Comparison of ENCODE assay signal across 1 cellular context in the genomic region with DNA sequence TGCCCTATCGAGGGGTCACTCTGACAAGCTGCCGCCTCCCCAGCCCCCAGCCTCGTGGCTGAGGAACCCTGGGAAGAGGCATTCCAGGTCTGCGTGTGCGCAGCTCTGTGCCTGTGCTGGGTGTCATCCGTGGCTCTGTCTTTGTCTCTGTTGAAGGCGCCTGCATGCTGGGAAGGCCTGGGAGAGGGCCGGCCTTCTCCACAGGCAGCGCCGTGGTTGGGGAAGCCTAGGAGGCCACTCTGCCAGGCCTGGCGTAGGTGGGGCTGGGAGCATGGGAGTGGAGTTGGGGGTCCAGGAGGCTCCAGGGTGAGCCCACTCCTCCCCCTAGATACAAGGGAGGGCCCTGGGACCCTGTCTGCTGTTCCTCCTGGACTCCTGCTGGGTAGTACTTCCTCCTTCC.
TF ChIP-seq lines count a peak whose summit lies in the region.

No MANE protein-coding gene starts in this region.

TF ChIP-seq in H1, 55 proteins besides CTCF, POLR2A, EP300 and RAD21:
- TF ChIP-seq BCL11A (IDR thresholded peaks at IDR 0.05; ENCODE audit: low read depth in 2 of 2, low read length in 2 of 2) (no peak), NRF1 (IDR thresholded peaks at IDR 0.05; ENCODE audit: low read depth, low read length) (no peak), SAP30 (IDR thresholded peaks at IDR 0.05; ENCODE audit: insufficient read depth, insufficient replicate concordance, low read length) (no peak), CHD2 (IDR thresholded peaks at IDR 0.05; ENCODE audit: low read length) (no peak), NANOG (IDR thresholded peaks at IDR 0.05; ENCODE audit: insufficient read depth, low read depth, low read length, poor library complexity, severe bottlenecking) (no peak), RXRA (IDR thresholded peaks at IDR 0.05; ENCODE audit: insufficient read depth, low read depth, low read length) (no peak), SP1 (IDR thresholded peaks at IDR 0.05; ENCODE audit: low read depth, low read length) (no peak), SIN3A (conservative IDR thresholded peaks at IDR 0.05 in 1 of 2, IDR thresholded peaks at IDR 0.05 in 1 of 2; ENCODE audit: low read depth in 1 of 2, low read length in 2 of 2) (no peak), TEAD4 (IDR thresholded peaks at IDR 0.05; ENCODE audit: low read depth, low read length) (no peak), JUN (IDR thresholded peaks at IDR 0.05; ENCODE audit: low read depth, low read length) (no peak), POU5F1 (IDR thresholded peaks at IDR 0.05; ENCODE audit: low read depth, low read length) (no peak), JUND (IDR thresholded peaks at IDR 0.05; ENCODE audit: low read length) (no peak), YY1 (IDR thresholded peaks at IDR 0.05; ENCODE audit: low read depth, low read length) (no peak), RFX5 (IDR thresholded peaks at IDR 0.05; ENCODE audit: borderline replicate concordance, low read depth, low read length) (no peak), ZNF274 (IDR thresholded peaks at IDR 0.05; ENCODE audit: borderline replicate concordance, extremely low read depth, low read length) (no peak), KDM1A (IDR thresholded peaks at IDR 0.05; ENCODE audit: borderline replicate concordance, low read length) (no peak)
- TF ChIP-seq, protein P1, sequence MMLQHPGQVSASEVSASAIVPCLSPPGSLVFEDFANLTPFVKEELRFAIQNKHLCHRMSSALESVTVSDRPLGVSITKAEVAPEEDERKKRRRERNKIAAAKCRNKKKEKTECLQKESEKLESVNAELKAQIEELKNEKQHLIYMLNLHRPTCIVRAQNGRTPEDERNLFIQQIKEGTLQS (IDR thresholded peaks at IDR 0.05; ENCODE audit: insufficient read depth, low read depth, low read length): no peak
- TF ChIP-seq, protein P2, sequence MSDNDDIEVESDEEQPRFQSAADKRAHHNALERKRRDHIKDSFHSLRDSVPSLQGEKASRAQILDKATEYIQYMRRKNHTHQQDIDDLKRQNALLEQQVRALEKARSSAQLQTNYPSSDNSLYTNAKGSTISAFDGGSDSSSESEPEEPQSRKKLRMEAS (IDR thresholded peaks at IDR 0.05): no peak
- TF ChIP-seq, protein P3, sequence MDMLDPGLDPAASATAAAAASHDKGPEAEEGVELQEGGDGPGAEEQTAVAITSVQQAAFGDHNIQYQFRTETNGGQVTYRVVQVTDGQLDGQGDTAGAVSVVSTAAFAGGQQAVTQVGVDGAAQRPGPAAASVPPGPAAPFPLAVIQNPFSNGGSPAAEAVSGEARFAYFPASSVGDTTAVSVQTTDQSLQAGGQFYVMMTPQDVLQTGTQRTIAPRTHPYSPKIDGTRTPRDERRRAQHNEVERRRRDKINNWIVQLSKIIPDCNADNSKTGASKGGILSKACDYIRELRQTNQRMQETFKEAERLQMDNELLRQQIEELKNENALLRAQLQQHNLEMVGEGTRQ (IDR thresholded peaks at IDR 0.05; ENCODE audit: low read length): no peak
TF ChIP-seq in H1: peak in this region for 0.
